27 cellular contexts compared by ENCODE assay signal in the genomic region with DNA sequence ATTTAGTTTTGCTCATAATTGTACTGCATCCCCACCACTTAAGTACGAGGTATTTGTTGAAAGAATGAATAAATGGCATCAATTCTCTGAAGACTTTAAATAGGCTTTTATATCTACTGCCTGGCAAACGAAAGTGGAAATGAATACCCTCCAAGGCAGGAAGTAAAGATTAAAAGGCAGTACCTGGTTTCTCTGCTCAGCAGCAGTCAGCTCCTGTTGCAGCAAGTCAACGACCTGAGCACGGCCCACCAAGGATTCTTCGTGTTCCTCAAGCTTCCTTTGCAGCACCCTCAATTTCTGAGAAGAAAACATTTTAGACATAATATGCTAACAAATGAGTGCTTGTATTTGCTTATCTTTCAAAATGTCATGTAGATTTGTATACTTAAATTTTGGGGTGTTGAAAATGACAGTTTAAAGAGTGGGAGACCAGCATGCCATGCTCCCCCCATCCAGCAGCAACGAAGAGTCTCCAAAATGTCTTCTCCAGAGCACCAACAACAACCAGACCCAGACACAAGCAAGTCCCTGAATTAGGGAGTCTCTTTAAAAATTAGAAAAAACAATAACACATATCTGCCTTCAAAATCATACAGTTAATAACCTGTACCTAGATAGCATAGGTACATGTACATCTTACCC. TPM values are rescaled to one million over a fixed set of nuclear protein-coding genes. Genes with fewer than 3 reads are reported as not detected.
DNase-seq lines count a peak whose midpoint lies in the region; ATAC-seq lines count a peak whose summit lies in the region.
"Had no signal": no experiment of that assay in that cellular context is flagged by ENCODE, and none has a peak within 500 bp of the region (broad histone marks: within the 10 kb centered on the region; RNA-seq: fewer than 3 reads in every experiment).

No MANE protein-coding gene starts in this region.

- H3K4me1 Mint-ChIP-seq in activated T-cell treated with anti-CD3 and anti-CD28 coated beads, Interleukin-2, amount 50 U/mL, for 4 hours (ENCODE audit: low read depth) = peaks cover 17% of the 10 kb centered on the region
- peaks cover 21 to 35% (median 30%) of the 10 kb centered on the region in 3 donors for H3K4me1 Mint-ChIP-seq in CD8-positive, alpha-beta memory T cell
- H3K4me1 Mint-ChIP-seq in activated CD4-positive, alpha-beta memory T cell treated with anti-CD3 and anti-CD28 coated beads for 36 hours (ENCODE audit: low read depth) = peaks cover 16% of the 10 kb centered on the region
- peaks cover 12% of the 10 kb centered on the region for H3K4me1 Mint-ChIP-seq in central memory CD8-positive, alpha-beta T cell
- H3K4me1 Mint-ChIP-seq: endodermal cell had no signal

- POLR2A ChIA-PET in CD8-positive, alpha-beta memory T cell (lab: Charles Lee) = no interaction called here
- POLR2A ChIA-PET in activated CD4-positive, alpha-beta memory T cell treated with anti-CD3 and anti-CD28 coated beads for 36 hours (lab: Charles Lee) = no interaction called here

- CTCF ChIA-PET in CD8-positive, alpha-beta memory T cell (lab: Charles Lee) = interaction anchor here (1.0 kb wide), 1 partner anchor 21 kb away, joined by 3 read pairs; no protein-coding TSS in a partner anchor
- CTCF ChIA-PET in activated CD4-positive, alpha-beta memory T cell treated with anti-CD3 and anti-CD28 coated beads for 36 hours (lab: Charles Lee) = interaction anchor here (0.6 to 1.0 kb wide), 2 partner anchors 10 to 52 kb away, joined by 3 read pairs; no protein-coding TSS in a partner anchor

- no peaks in the 10 kb centered on the region for H3K27me3 Mint-ChIP-seq in activated T-cell treated with anti-CD3 and anti-CD28 coated beads, Interleukin-2, amount 50 U/mL, for 4 hours (ENCODE audit: low read depth)
- H3K27me3 Mint-ChIP-seq in CD8-positive, alpha-beta memory T cell = no peaks in the 10 kb centered on the region
- no peaks in the 10 kb centered on the region for H3K27me3 Mint-ChIP-seq in activated CD4-positive, alpha-beta memory T cell treated with anti-CD3 and anti-CD28 coated beads for 36 hours
- no peaks in the 10 kb centered on the region for H3K27me3 Mint-ChIP-seq in central memory CD8-positive, alpha-beta T cell

- peak; percentile 51 to 59 for ATAC-seq in activated T-cell treated with anti-CD3 and anti-CD28 coated beads, Interleukin-2, amount 50 U/mL, for 4 hours
- ATAC-seq in central memory CD8-positive, alpha-beta T cell (replicated peaks; ENCODE audit: extremely low read depth, poor library complexity, severe bottlenecking) = peak; percentile 88
- ATAC-seq in HG02885 (IDR thresholded peaks at IDR 0.05; ENCODE audit: poor library complexity, unreplicated experiment) (no peak), HG02870 (IDR thresholded peaks at IDR 0.05; ENCODE audit: unreplicated experiment) (no peak)
- ATAC-seq: GM12878, Panc1, psoas muscle had no signal

- H3K36me3 Mint-ChIP-seq in activated T-cell treated with anti-CD3 and anti-CD28 coated beads, Interleukin-2, amount 50 U/mL, for 4 hours (ENCODE audit: insufficient read depth) = peaks cover 52% of the 10 kb centered on the region
- peaks cover 34 to 84% (median 36%) of the 10 kb centered on the region in 3 donors for H3K36me3 Mint-ChIP-seq in CD8-positive, alpha-beta memory T cell
- peaks cover 59% of the 10 kb centered on the region for H3K36me3 Mint-ChIP-seq in activated CD4-positive, alpha-beta memory T cell treated with anti-CD3 and anti-CD28 coated beads for 36 hours
- H3K36me3 Mint-ChIP-seq in central memory CD8-positive, alpha-beta T cell (ENCODE audit: insufficient read depth) = peaks cover 63% of the 10 kb centered on the region

- H3K36me3 ChIP-seq in CD8-positive, alpha-beta memory T cell (ENCODE audit: insufficient read depth, low read length) = peaks cover 16% of the 10 kb centered on the region

- no peaks in the 10 kb centered on the region for H3K9me3 Mint-ChIP-seq in activated T-cell treated with anti-CD3 and anti-CD28 coated beads, Interleukin-2, amount 50 U/mL, for 4 hours
- H3K9me3 Mint-ChIP-seq in CD8-positive, alpha-beta memory T cell = no peaks in the 10 kb centered on the region
- no peaks in the 10 kb centered on the region for H3K9me3 Mint-ChIP-seq in activated CD4-positive, alpha-beta memory T cell treated with anti-CD3 and anti-CD28 coated beads for 36 hours
- H3K9me3 Mint-ChIP-seq in central memory CD8-positive, alpha-beta T cell = no peaks in the 10 kb centered on the region
- H3K9me3 Mint-ChIP-seq: endodermal cell had no signal

- no peaks in the 10 kb centered on the region for H3K27me3 ChIP-seq in CD8-positive, alpha-beta memory T cell (ENCODE audit: insufficient read depth, low read length, poor library complexity, severe bottlenecking)
- H3K27me3 ChIP-seq: BE2C, breast epithelium, colonic mucosa, esophagus squamous epithelium, testis had no signal

- H3K4me3 ChIP-seq in CD8-positive, alpha-beta memory T cell (ENCODE audit: low read length) = no peak overlapping the region
- H3K4me3 ChIP-seq: breast epithelium, colonic mucosa, esophagus squamous epithelium, GM12878, psoas muscle, testis had no signal

- H3K27ac Mint-ChIP-seq in CD8-positive, alpha-beta memory T cell = peak overlapping the region; percentile 70 to 96 (median 92)
- H3K27ac Mint-ChIP-seq in activated CD4-positive, alpha-beta memory T cell treated with anti-CD3 and anti-CD28 coated beads for 36 hours = peak overlapping the region; percentile 46
- peak overlapping the region; percentile 83 for H3K27ac Mint-ChIP-seq in central memory CD8-positive, alpha-beta T cell (ENCODE audit: low read depth)
- H3K27ac Mint-ChIP-seq: endodermal cell had no signal

- H3K4me3 Mint-ChIP-seq in activated T-cell treated with anti-CD3 and anti-CD28 coated beads, Interleukin-2, amount 50 U/mL, for 4 hours = peak overlapping the region; percentile 1
- peak overlapping the region in 6 of 7 donors; percentile 46 to 84 (median 58) for H3K4me3 Mint-ChIP-seq in CD8-positive, alpha-beta memory T cell
- H3K4me3 Mint-ChIP-seq in activated CD4-positive, alpha-beta memory T cell treated with anti-CD3 and anti-CD28 coated beads for 36 hours = no peak overlapping the region
- peak overlapping the region; percentile 22 for H3K4me3 Mint-ChIP-seq in central memory CD8-positive, alpha-beta T cell
- H3K4me3 Mint-ChIP-seq: endodermal cell had no signal

- intact Hi-C loops in activated CD4-positive, alpha-beta memory T cell treated with anti-CD3 and anti-CD28 coated beads for 36 hours (cut with micrococcal nuclease) = no loop called here

- no peak overlapping the region for H3K27ac ChIP-seq in CD8-positive, alpha-beta memory T cell (ENCODE audit: low read depth, low read length)
- H3K27ac ChIP-seq: breast epithelium, colonic mucosa, esophagus squamous epithelium, HL-60, psoas muscle, testis had no signal

- H3K4me1 ChIP-seq in CD8-positive, alpha-beta memory T cell (ENCODE audit: insufficient read depth, low read length) = peaks cover 10% of the 10 kb centered on the region
- H3K4me1 ChIP-seq: BE2C, breast epithelium, colonic mucosa, esophagus squamous epithelium, psoas muscle, testis had no signal

- H3K9me3 ChIP-seq in CD8-positive, alpha-beta memory T cell (ENCODE audit: low read length) = no peaks in the 10 kb centered on the region
- H3K9me3 ChIP-seq: BE2C, breast epithelium, colonic mucosa, esophagus squamous epithelium, psoas muscle, testis had no signal

- DNase-seq in activated T-cell treated with anti-CD3 and anti-CD28 coated beads, Interleukin-2, amount 50 U/mL, for 4 hours = no peak
- DNase-seq in activated T-cell treated with anti-CD3 and anti-CD28 coated beads, Interleukin-2, amount 50 U/mL, for 1 hour = no peak
- peak in 2 of 5 donors; percentile 47 to 60 for DNase-seq in CD8-positive, alpha-beta memory T cell
- DNase-seq in activated CD4-positive, alpha-beta memory T cell treated with anti-CD3 and anti-CD28 coated beads for 36 hours = no peak
- no peak for DNase-seq in central memory CD8-positive, alpha-beta T cell (ENCODE audit: low spot score in 2 of 2)
- DNase-seq in DMS79 treated with DMSO at 0.1 percent for 48 hours (lab: John Stamatoyannopoulos, UW) = no peak
- DNase-seq: activated CD4-positive, alpha-beta T cell treated with anti-CD3 and anti-CD28 coated beads for 1 hour; amniotic stem cell; BE2C; Calu3; colonic mucosa; endodermal cell; esophagus squamous epithelium; mesendoderm; NCI-H1048; NCI-H187; NCI-H526; nucleus accumbens; psoas muscle; SHP77 treated with DMSO at 0.1 percent for 48 hours; testis had no signal

RNA-seq across cellular contexts. Expression of a gene that starts 31.2 kb away (rescaled TPM):
- total RNA-seq in activated T-cell treated with anti-CD3 and anti-CD28 coated beads, Interleukin-2, amount 50 U/mL, for 4 hours = 10 to 100 TPM; 11.3 to 11.8 (median 11.3) TPM
- 10 to 100 TPM; 17.3 to 20.6 TPM for total RNA-seq in CD8-positive, alpha-beta memory T cell
- 16.0 TPM for polyA plus RNA-seq in CD8-positive, alpha-beta memory T cell
- 10 to 100 TPM; 22.7 to 26.0 TPM for total RNA-seq in activated CD4-positive, alpha-beta memory T cell treated with anti-CD3 and anti-CD28 coated beads for 36 hours

RNA-seq across cellular contexts. Expression of a gene that starts 57.6 kb away (rescaled TPM):
- total RNA-seq in activated T-cell treated with anti-CD3 and anti-CD28 coated beads, Interleukin-2, amount 50 U/mL, for 4 hours = 100 to 1,000 TPM; 189 to 221 (median 208) TPM
- total RNA-seq in CD8-positive, alpha-beta memory T cell = 100 to 1,000 TPM; 184 to 197 TPM
- polyA plus RNA-seq in CD8-positive, alpha-beta memory T cell = 493 TPM
- total RNA-seq in activated CD4-positive, alpha-beta memory T cell treated with anti-CD3 and anti-CD28 coated beads for 36 hours = 100 to 1,000 TPM; 249 to 251 TPM

Comparison
In these comparisons a context has a peak if more than half of its experiments do, and no peak if none do; other contexts are left out.
1. ATAC-seq: peak in activated T-cell treated with anti-CD3 and anti-CD28 coated beads, Interleukin-2, amount 50 U/mL, for 4 hours (2 of 2) and central memory CD8-positive, alpha-beta T cell (single experiment); none in HG02885 (single experiment) and HG02870 (single experiment).
2. Peak in every context shown above with its lines, with median percentiles within 50 percentile points of each other: H3K27ac Mint-ChIP-seq.